ENCODE assay signal across 15 cellular contexts in the genomic region with DNA sequence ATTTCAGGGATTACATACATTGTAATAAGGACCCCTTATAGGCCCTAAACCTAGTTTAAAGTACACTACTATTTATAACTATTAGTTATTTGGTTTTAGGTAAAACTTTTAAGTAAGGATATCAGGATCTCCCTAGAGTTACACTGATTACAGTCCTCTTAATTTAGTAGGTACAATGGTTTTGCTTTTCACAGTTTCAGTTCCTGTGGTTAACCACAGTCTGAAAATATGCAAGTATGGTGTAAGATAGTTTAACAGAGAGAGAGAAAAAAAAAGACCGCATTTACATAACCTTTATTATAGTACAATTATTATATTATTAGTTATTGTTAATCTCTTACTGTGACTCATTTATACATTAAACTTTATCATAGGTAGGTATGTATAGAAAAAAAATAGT.
DNase-seq lines count a peak whose midpoint lies in the region; ATAC-seq, FAIRE-seq and TF ChIP-seq lines count a peak whose summit lies in the region.
"Had no signal": no experiment of that assay in that cellular context is flagged by ENCODE, and none has a peak within 500 bp of the region (broad histone marks: within the 10 kb centered on the region; RNA-seq: fewer than 3 reads in every experiment).

No MANE protein-coding gene starts in this region.

- TF ChIP-seq CTCF in GM12878 (IDR thresholded peaks at IDR 0.05 in 2 of 3, conservative IDR thresholded peaks at IDR 0.05 in 1 of 3; ENCODE audit: control insufficient read depth in 2 of 3, extremely low read depth in 1 of 3, insufficient read depth in 1 of 3, low read depth in 3 of 3, low read length in 3 of 3) (no peak), hepatocyte (IDR thresholded peaks at IDR 0.05; ENCODE audit: poor library complexity) (no peak), esophagus muscularis mucosa (IDR thresholded peaks at IDR 0.05) (no peak), GM13977 (IDR thresholded peaks at IDR 0.05; ENCODE audit: extremely low read depth, insufficient read depth, missing control alignments) (no peak)

- CTCF ChIA-PET in GM12878 (lab: Yijun Ruan, JAX) = no interaction called here

- POLR2A ChIA-PET in GM12878 (lab: Charles Lee) = no interaction called here

- no peak for DNase-seq in GM12878 (ENCODE audit: low read depth, low spot score)
- DNase-seq in effector memory CD8-positive, alpha-beta T cell = no peak
- no peak for DNase-seq in hepatocyte (ENCODE audit: low spot score)
- DNase-seq in esophagus muscularis mucosa (ENCODE audit: extremely low spot score) = no peak
- DNase-seq in GM13977 (ENCODE audit: low spot score) = no peak
- DNase-seq: activated T-cell treated with anti-CD3 and anti-CD28 coated beads, Interleukin-2, amount 50 U/mL, for 1 hour; BE2C; effector CD4-positive, alpha-beta T cell; foreskin melanocyte; kidney; NCI-H2081 treated with DMSO at 0.1 percent for 48 hours had no signal

- no peaks in the 10 kb centered on the region for H3K9me3 ChIP-seq in GM12878 (replicated peaks; ENCODE audit: control insufficient read depth, insufficient read depth, low read length)
- no peaks in the 10 kb centered on the region for H3K9me3 ChIP-seq in hepatocyte (ENCODE audit: low read depth)
- H3K9me3 ChIP-seq in esophagus muscularis mucosa = no peaks in the 10 kb centered on the region
- H3K9me3 ChIP-seq: BE2C, right atrium auricular region had no signal

- TF ChIP-seq EP300 in GM12878 (IDR thresholded peaks at IDR 0.05; ENCODE audit: borderline replicate concordance in 1 of 2, control insufficient read depth in 1 of 2, low read depth in 2 of 2, low read length in 2 of 2) (no peak; a peak in 1 of 4 replicates), esophagus muscularis mucosa (IDR thresholded peaks at IDR 0.05) (no peak)

- no peaks in the 10 kb centered on the region for H3K27me3 ChIP-seq in GM12878 (replicated peaks in 1 of 2; ENCODE audit: control insufficient read depth in 2 of 2, insufficient read depth in 2 of 2, low read length in 1 of 2)
- H3K27me3 ChIP-seq in hepatocyte = no peaks in the 10 kb centered on the region
- no peaks in the 10 kb centered on the region for H3K27me3 ChIP-seq in esophagus muscularis mucosa
- H3K27me3 ChIP-seq: BE2C, right atrium auricular region had no signal

- peaks cover 5 to 13% of the 10 kb centered on the region in 2 donors for H3K9me3 Mint-ChIP-seq in effector memory CD8-positive, alpha-beta T cell

- no peaks in the 10 kb centered on the region for H3K4me1 ChIP-seq in GM12878 (ENCODE audit: control insufficient read depth, insufficient read depth, low read length)
- H3K4me1 ChIP-seq in hepatocyte (ENCODE audit: insufficient read depth) = no peaks in the 10 kb centered on the region
- H3K4me1 ChIP-seq in esophagus muscularis mucosa = no peaks in the 10 kb centered on the region
- H3K4me1 ChIP-seq: BE2C, right atrium auricular region had no signal

- H3K4me1 Mint-ChIP-seq in effector memory CD8-positive, alpha-beta T cell (ENCODE audit: low read depth in 2 of 2) = no peaks in the 10 kb centered on the region

- H4K20me1 ChIP-seq in GM12878 (ENCODE audit: control insufficient read depth, insufficient read depth) (no peaks in the 10 kb centered on the region), hepatocyte (ENCODE audit: insufficient read depth, poor library complexity, severe bottlenecking) (no peaks in the 10 kb centered on the region)

- ATAC-seq in GM18909 (IDR thresholded peaks at IDR 0.05; ENCODE audit: poor library complexity, unreplicated experiment) = peak; percentile 82
- ATAC-seq in GM21825 (IDR thresholded peaks at IDR 0.05; ENCODE audit: unreplicated experiment) = peak; percentile 72
- ATAC-seq in HG03378 (IDR thresholded peaks at IDR 0.05; ENCODE audit: unreplicated experiment) = peak; percentile 92
- peak; percentile 78 for ATAC-seq in GM12878
- no peak for ATAC-seq in effector memory CD8-positive, alpha-beta T cell (replicated peaks)

- no peak for FAIRE-seq in GM12878 (lab: Jason Lieb, UNC)
- FAIRE-seq: kidney had no signal

- H3K36me3 ChIP-seq in GM12878 (ENCODE audit: control insufficient read depth in 2 of 2, insufficient read depth in 2 of 2, low read length in 1 of 2) (no peaks in the 10 kb centered on the region), hepatocyte (replicated peaks; ENCODE audit: insufficient read depth, low read depth) (no peaks in the 10 kb centered on the region), esophagus muscularis mucosa (no peaks in the 10 kb centered on the region)
- H3K36me3 ChIP-seq: BE2C, right atrium auricular region had no signal

- RAD21 ChIA-PET in GM12878 (lab: Charles Lee; ENCODE audit: unreplicated experiment) = no interaction called here

- H3K27ac ChIP-seq in GM12878 (ENCODE audit: control insufficient read depth, insufficient read depth) (no peak overlapping the region), hepatocyte (no peak overlapping the region), esophagus muscularis mucosa (replicated peaks in 1 of 4) (no peak overlapping the region)
- H3K27ac ChIP-seq: right atrium auricular region had no signal

- no peaks in the 10 kb centered on the region for H3K9me2 ChIP-seq in hepatocyte (replicated peaks; ENCODE audit: insufficient read depth)

- H3K36me3 Mint-ChIP-seq in effector memory CD8-positive, alpha-beta T cell (ENCODE audit: insufficient read depth) = no peaks in the 10 kb centered on the region

- TF ChIP-seq POLR2A in GM12878 (IDR thresholded peaks at IDR 0.05; ENCODE audit: low read depth, low read length) (no peak), esophagus muscularis mucosa (IDR thresholded peaks at IDR 0.05; ENCODE audit: low read depth) (no peak)

- intact Hi-C loops in GM12878 (cut with micrococcal nuclease; ENCODE audit: unreplicated experiment) = no loop called here
- intact Hi-C loops in esophagus muscularis mucosa (cut with DNase I) = no loop called here

- no TSS peak for BruUV-seq in GM12878 (replicated peaks; lab: Mats Ljungman, UMichigan)

- H3K27me3 Mint-ChIP-seq in effector memory CD8-positive, alpha-beta T cell = no peaks in the 10 kb centered on the region

- WGBS in GM12878 (ENCODE audit: insufficient coverage, insufficient replicate concordance, low lambda C conversion rate, missing lambda C conversion rate) = 92% methylated on average over 1 of the region's 1 CpG
- 96% methylated on average over 1 of the region's 1 CpG for WGBS in hepatocyte (ENCODE audit: low lambda C conversion rate, missing lambda C conversion rate)
- WGBS in esophagus muscularis mucosa = 80% methylated on average over 1 of the region's 1 CpG

- no peak overlapping the region for H3K27ac Mint-ChIP-seq in effector memory CD8-positive, alpha-beta T cell

- no peak overlapping the region for H3K4me3 ChIP-seq in GM12878
- no peak overlapping the region for H3K4me3 ChIP-seq in hepatocyte
- H3K4me3 ChIP-seq in esophagus muscularis mucosa = no peak overlapping the region
- H3K4me3 ChIP-seq: right atrium auricular region had no signal

- TF ChIP-seq RAD21 in GM12878 (IDR thresholded peaks at IDR 0.05; ENCODE audit: insufficient read depth, low read depth, low read length) = no peak

- H3K79me2 ChIP-seq in GM12878 (ENCODE audit: control insufficient read depth, insufficient read depth, low read length) (no peaks in the 10 kb centered on the region), hepatocyte (no peaks in the 10 kb centered on the region)

- H3K4me3 Mint-ChIP-seq in effector memory CD8-positive, alpha-beta T cell = no peak overlapping the region

- no peak overlapping the region for H3K9ac ChIP-seq in GM12878 (ENCODE audit: control insufficient read depth, insufficient read depth, low read length)

- SMC1A ChIA-PET in GM12878 (lab: Charles Lee; ENCODE audit: uncharacterized antibody, unreplicated experiment) = no interaction called here

- in situ Hi-C loops in GM12878 (cut with MboI) = no loop called here
- in situ Hi-C loops in GM13977 (cut with MboI; ENCODE audit: low pct_unique_long_range_greater_than_20kb, low sequenced_read_pairs, unreplicated experiment) = no loop called here

- no peak overlapping the region for H2AFZ ChIP-seq in GM12878 (ENCODE audit: control insufficient read depth, low read depth, low read length)
- H2AFZ ChIP-seq in hepatocyte = no peak overlapping the region

- H3K4me2 ChIP-seq in GM12878 (ENCODE audit: control insufficient read depth, insufficient read depth) (no peak overlapping the region), hepatocyte (no peak overlapping the region)

TF ChIP-seq in GM12878, 131 proteins besides CTCF, POLR2A, EP300 and RAD21 (continues in another document):
- TF ChIP-seq WRNIP1 (IDR thresholded peaks at IDR 0.05; ENCODE audit: borderline replicate concordance, low read depth, low read length) = no peak
- TF ChIP-seq SMAD1 (IDR thresholded peaks at IDR 0.05; ENCODE audit: low read depth, partially characterized antibody) = no peak
- TF ChIP-seq ZNF217 (IDR thresholded peaks at IDR 0.05) = peak; percentile 94
- TF ChIP-seq EZH2 (IDR thresholded peaks at IDR 0.05; ENCODE audit: borderline replicate concordance, control insufficient read depth, low read depth, low read length) = no peak
- TF ChIP-seq STAT1 (conservative IDR thresholded peaks at IDR 0.05) = no peak
- 0 out of 2 replicates have a peak, but pooled peaks have one; percentile 28 for TF ChIP-seq NR2F1 (conservative IDR thresholded peaks at IDR 0.05)
- TF ChIP-seq POU2F2 (IDR thresholded peaks at IDR 0.05; ENCODE audit: borderline replicate concordance, low read depth, low read length) = no peak
- TF ChIP-seq JUND (IDR thresholded peaks at IDR 0.05; ENCODE audit: low read depth, low read length) = no peak
- TF ChIP-seq IRF4 (IDR thresholded peaks at IDR 0.05; ENCODE audit: low read depth, low read length) = 0 out of 2 replicates have a peak, but pooled peaks have one; percentile 11
- no peak for TF ChIP-seq LARP7 (IDR thresholded peaks at IDR 0.05)
- no peak for TF ChIP-seq MXI1 (IDR thresholded peaks at IDR 0.05; ENCODE audit: low read depth, low read length)
- no peak for TF ChIP-seq EGR1 (IDR thresholded peaks at IDR 0.05; ENCODE audit: borderline replicate concordance in 1 of 2, low read depth in 2 of 2, low read length in 2 of 2)
- no peak for TF ChIP-seq IRF5 (IDR thresholded peaks at IDR 0.05; ENCODE audit: borderline replicate concordance)
- TF ChIP-seq HDAC2 (IDR thresholded peaks at IDR 0.05) = no peak
